In genomic region chr6:150202404-150202803, GRCh38 we compare ENCODE assay signal across 19 cellular contexts. TPM values are rescaled to one million over a fixed set of nuclear protein-coding genes. Genes with fewer than 3 reads are reported as not detected.
DNase-seq lines count a peak whose midpoint lies in the region; ATAC-seq and TF ChIP-seq lines count a peak whose summit lies in the region.
"Had no signal": no experiment of that assay in that cellular context is flagged by ENCODE, and none has a peak within 500 bp of the region (broad histone marks: within the 10 kb centered on the region; RNA-seq: fewer than 3 reads in every experiment).

No MANE protein-coding gene starts in this region.

- H3K27me3 ChIP-seq in MG63: no peaks in the 10 kb centered on the region
- no peaks in the 10 kb centered on the region for H3K27me3 ChIP-seq in lower lobe of right lung (ENCODE audit: low read depth)
- no peaks in the 10 kb centered on the region for H3K27me3 ChIP-seq in transverse colon
- H3K27me3 ChIP-seq in gastroesophageal sphincter: peaks cover 8% of the 10 kb centered on the region
- H3K27me3 ChIP-seq: tibial nerve had no signal

- no peak overlapping the region for H3K4me3 ChIP-seq in MG63
- H3K4me3 ChIP-seq in epithelial cell of esophagus (ENCODE audit: low read length): no peak overlapping the region
- no peak overlapping the region for H3K4me3 ChIP-seq in lower lobe of right lung
- no peak overlapping the region for H3K4me3 ChIP-seq in transverse colon
- no peak overlapping the region for H3K4me3 ChIP-seq in gastroesophageal sphincter
- H3K4me3 ChIP-seq: tibial nerve had no signal

- H3K4me1 ChIP-seq in lower lobe of right lung (peaks cover 8% of the 10 kb centered on the region), transverse colon (peaks cover 9 to 38% (median 25%) of the 10 kb centered on the region in 4 donors), gastroesophageal sphincter (no peaks in the 10 kb centered on the region)
- H3K4me1 ChIP-seq: BE2C, tibial nerve had no signal

- intact Hi-C loops in lower lobe of right lung (cut with DNase I): no loop called here
- intact Hi-C loops in transverse colon (cut with DNase I; ENCODE audit: low total_unique reads): no loop called here

- no peak for TF ChIP-seq POLR2A in transverse colon (IDR thresholded peaks at IDR 0.05)
- TF ChIP-seq POLR2A in gastroesophageal sphincter (IDR thresholded peaks at IDR 0.05): no peak
- TF ChIP-seq POLR2A in erythroblast (IDR thresholded peaks at IDR 0.05; ENCODE audit: low read length): no peak

- no peak for TF ChIP-seq EP300 in transverse colon (IDR thresholded peaks at IDR 0.05; ENCODE audit: low read depth)
- TF ChIP-seq EP300 in gastroesophageal sphincter (IDR thresholded peaks at IDR 0.05): no peak

- 69 to 79% methylated on average over 5 to 8 of the region's 8 CpGs for WGBS in transverse colon (ENCODE audit: low coverage in 1 of 2), 2 donors
- WGBS in gastroesophageal sphincter (ENCODE audit: low coverage in 1 of 2), 2 donors: 63% methylated on average over 1 of the region's 8 CpGs; no CpG with 5 or more reads in 1 of the 2 donors

- in situ Hi-C loops in transverse colon (cut with MboI; ENCODE audit: low pct_ligation_motif_present in 1 of 4, low pct_unique_long_range_greater_than_20kb in 1 of 4, low sequenced_read_pairs in 3 of 4): no loop called here

- H3K27ac ChIP-seq in lower lobe of right lung (no peak overlapping the region), transverse colon (peak overlapping the region; percentile 84 to 89 (median 86)), gastroesophageal sphincter (no peak overlapping the region)

- ATAC-seq in lower lobe of right lung (peak; percentile 30 to 54), gastroesophageal sphincter (no peak)

- H3K9me3 ChIP-seq in MG63 (no peaks in the 10 kb centered on the region), lower lobe of right lung (no peaks in the 10 kb centered on the region), transverse colon (no peaks in the 10 kb centered on the region), gastroesophageal sphincter (no peaks in the 10 kb centered on the region)
- H3K9me3 ChIP-seq: BE2C, tibial nerve had no signal

- H3K36me3 ChIP-seq in MG63: no peaks in the 10 kb centered on the region
- H3K36me3 ChIP-seq in lower lobe of right lung: no peaks in the 10 kb centered on the region
- H3K36me3 ChIP-seq in transverse colon: no peaks in the 10 kb centered on the region
- no peaks in the 10 kb centered on the region for H3K36me3 ChIP-seq in gastroesophageal sphincter
- H3K36me3 ChIP-seq: BE2C, tibial nerve had no signal

- TF ChIP-seq CTCF in epithelial cell of esophagus (IDR thresholded peaks at IDR 0.05; ENCODE audit: insufficient read depth, low read depth, low read length, missing control alignments): no peak
- no peak for TF ChIP-seq CTCF in lower lobe of right lung (IDR thresholded peaks at IDR 0.05)
- TF ChIP-seq CTCF in transverse colon (IDR thresholded peaks at IDR 0.05): no peak
- TF ChIP-seq CTCF in gastroesophageal sphincter (IDR thresholded peaks at IDR 0.05): no peak

- DNase-seq in MG63 (peak; percentile 49), epithelial cell of esophagus (ENCODE audit: low read depth) (peak; percentile 39), lower lobe of right lung (no peak), transverse colon (peak; percentile 70), GF-D8 (lab: John Stamatoyannopoulos, UW) (no peak), NK-92 (lab: John Stamatoyannopoulos, UW; ENCODE audit: unreplicated experiment) (no peak), erythroblast (lab: John Stamatoyannopoulos, UW) (no peak)
- DNase-seq: activated naive CD4-positive, alpha-beta T cell treated with anti-CD3 and anti-CD28 coated beads, Interleukin-2, amount 10 ng/mL, durations not matched to agents 7 days and 5 days; BE2C; DMS79; midbrain; NCI-H1092; NCI-H2107; NCI-H524 treated with DMSO at 0.1 percent for 48 hours; occipital lobe; OCI-M1 had no signal

RNA-seq across cellular contexts. Expression of gene PPP1R14C, which starts 59.6 kb away (rescaled TPM):
- 3.3 and 3.6 TPM in 2 replicates for total RNA-seq in MG63 (2014; rRNA removed; shearing (Covaris generic); ENCODE audit: low replicate concordance)
- total RNA-seq in lower lobe of right lung (15.4 TPM), transverse colon (10 to 100 TPM in 3 of 4 donors, 1 to 10 TPM in 1; 1.2 to 64.5 (median 38.8) TPM), gastroesophageal sphincter (1 to 10 TPM in 1 of 4 donors, under 1 TPM in 1, not detected in 2; 0.12 to 1.5 TPM)
- total RNA-seq: fibroblast of villous mesenchyme had no signal

Comparison
In these comparisons a context has a peak if more than half of its experiments do, and no peak if none do; other contexts are left out.
1. DNase-seq: peak in MG63 (single experiment), epithelial cell of esophagus (single experiment) and transverse colon (single experiment); none in lower lobe of right lung (single experiment), GF-D8 (single experiment), NK-92 (single experiment) and erythroblast (0 of 2).
2. H3K27ac ChIP-seq: peak in transverse colon (4 of 4); none in lower lobe of right lung (single experiment) and gastroesophageal sphincter (0 of 4).